ENCODE assay signal across 25 cellular contexts in the genomic region with DNA sequence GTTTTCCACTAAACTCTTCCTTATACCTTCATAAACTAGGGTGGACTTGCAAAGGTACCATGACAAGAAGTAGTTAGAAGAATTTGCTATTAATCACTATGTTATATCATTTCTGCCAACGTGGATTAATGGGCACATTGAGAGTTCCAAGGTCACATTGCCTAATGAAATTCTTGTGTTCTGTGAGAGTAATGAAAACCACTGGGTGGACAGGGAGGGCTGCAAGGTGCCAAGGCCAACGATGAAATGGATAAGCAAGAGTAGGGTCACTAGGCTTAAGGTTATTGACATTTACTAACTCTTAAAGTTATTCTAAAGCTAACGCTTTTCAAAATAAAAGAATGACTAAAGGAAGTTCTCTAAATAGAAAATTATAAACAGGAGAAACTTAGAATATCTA. TPM values are rescaled to one million over a fixed set of nuclear protein-coding genes. Genes with fewer than 3 reads are reported as not detected.
A peak's percentile ranks its signal among the peaks of the same experiment; 100 is the strongest.
DNase-seq lines count a peak whose midpoint lies in the region; ATAC-seq and TF ChIP-seq lines count a peak whose summit lies in the region.
"Had no signal": no experiment of that assay in that cellular context is flagged by ENCODE, and none has a peak within 500 bp of the region (broad histone marks: within the 10 kb centered on the region; RNA-seq: fewer than 3 reads in every experiment).

No MANE protein-coding gene starts in this region.

- no peak overlapping the region for H3K4me3 Mint-ChIP-seq in CD4-positive, alpha-beta T cell
- H3K4me3 Mint-ChIP-seq: B cell; CD4-positive, alpha-beta memory T cell; CD8-positive, alpha-beta memory T cell had no signal

- no peak overlapping the region for H3K27ac ChIP-seq in DOHH2 (ENCODE audit: low read depth, low read length)
- peak overlapping the region; percentile 75 to 81 for H3K27ac ChIP-seq in liver (ENCODE audit: low read depth in 1 of 2, low read length in 2 of 2)
- H3K27ac ChIP-seq in CD4-positive, alpha-beta T cell (ENCODE audit: low read depth, low read length) = no peak overlapping the region
- H3K27ac ChIP-seq: 22Rv1; A549; BLaER1 treated with 17β-estradiol and CSF1 and Interleukin-3, amounts not matched to agents 10 nM and 100 nM; C4-2B had no signal

- 30% methylated on average over 3 of the region's 3 CpGs for WGBS in liver

- H3K27me3 Mint-ChIP-seq in CD4-positive, alpha-beta T cell = peaks cover 23% of the 10 kb centered on the region
- H3K27me3 Mint-ChIP-seq: B cell had no signal

- no peaks in the 10 kb centered on the region for H3K36me3 Mint-ChIP-seq in CD4-positive, alpha-beta T cell (ENCODE audit: low read depth)
- H3K36me3 Mint-ChIP-seq: CD4-positive, alpha-beta memory T cell had no signal

- H3K4me3 ChIP-seq in DOHH2 (ENCODE audit: low read length) = no peak overlapping the region
- H3K4me3 ChIP-seq in liver (ENCODE audit: low read depth in 1 of 3, low read length in 3 of 3) = no peak overlapping the region
- H3K4me3 ChIP-seq: A549; BLaER1 treated with 17β-estradiol and CSF1 and Interleukin-3, amounts not matched to agents 10 nM and 100 nM; GM12878 had no signal

- H3K4me2 ChIP-seq in DOHH2 (ENCODE audit: low read length) = 0 out of 2 replicates have a peak overlapping the region, but pooled peaks have one; percentile 25
- H3K4me2 ChIP-seq: A549 had no signal

- TF ChIP-seq RAD21 in liver (IDR thresholded peaks at IDR 0.05) = peak; percentile 43 to 59

- H3F3A ChIP-seq in DOHH2 (ENCODE audit: control insufficient read depth, insufficient read depth) = no peaks in the 10 kb centered on the region

- POLR2A ChIA-PET in CD4-positive, alpha-beta T cell (lab: Charles Lee) = no interaction called here

- no peaks in the 10 kb centered on the region for H3K4me1 Mint-ChIP-seq in CD4-positive, alpha-beta T cell (ENCODE audit: low read depth)
- H3K4me1 Mint-ChIP-seq: CD4-positive, alpha-beta memory T cell; CD8-positive, alpha-beta memory T cell had no signal

- CTCF ChIA-PET in CD4-positive, alpha-beta T cell (lab: Charles Lee) = no interaction called here

- H4K20me1 ChIP-seq in DOHH2 (ENCODE audit: control insufficient read depth, insufficient read depth, low read depth, low read length) = no peaks in the 10 kb centered on the region
- H4K20me1 ChIP-seq: BLaER1 treated with 17β-estradiol and CSF1 and Interleukin-3, amounts not matched to agents 10 nM and 100 nM had no signal

- intact Hi-C loops in CD4-positive, alpha-beta T cell (cut with DNase I, micrococcal nuclease) = no loop called here

- ATAC-seq in left lobe of liver (peak; percentile 89), HG02798 (IDR thresholded peaks at IDR 0.05; ENCODE audit: poor library complexity, unreplicated experiment) (no peak), GM19455 (IDR thresholded peaks at IDR 0.05; ENCODE audit: unreplicated experiment) (no peak)
- no peak for ATAC-seq in CD4-positive, alpha-beta T cell (ENCODE audit: poor library complexity)
- ATAC-seq: A549 had no signal

- H3K9me2 ChIP-seq in DOHH2 (replicated peaks; ENCODE audit: control insufficient read depth, low read length) = no peaks in the 10 kb centered on the region

- no peak overlapping the region for H3K9ac ChIP-seq in liver (ENCODE audit: low read depth in 1 of 2, low read length in 2 of 2)
- H3K9ac ChIP-seq: BLaER1 treated with 17β-estradiol and CSF1 and Interleukin-3, amounts not matched to agents 10 nM and 100 nM had no signal

- H3K27me3 ChIP-seq in DOHH2 (ENCODE audit: control insufficient read depth, low read length) (no peaks in the 10 kb centered on the region), liver (ENCODE audit: control insufficient read depth in 4 of 4, insufficient read depth in 4 of 4, low read length in 3 of 4) (no peaks in the 10 kb centered on the region)
- H3K27me3 ChIP-seq in CD4-positive, alpha-beta T cell (ENCODE audit: control insufficient read depth, insufficient read depth, low read length) = peaks cover 13% of the 10 kb centered on the region
- H3K27me3 ChIP-seq: BLaER1 treated with 17β-estradiol and CSF1 and Interleukin-3, amounts not matched to agents 10 nM and 100 nM had no signal

- no peaks in the 10 kb centered on the region for H3K36me3 ChIP-seq in DOHH2 (ENCODE audit: control insufficient read depth, low read length)
- no peaks in the 10 kb centered on the region for H3K36me3 ChIP-seq in liver (ENCODE audit: control insufficient read depth in 4 of 4, insufficient read depth in 3 of 4, low read depth in 1 of 4, low read length in 3 of 4)
- H3K36me3 ChIP-seq: BLaER1 treated with 17β-estradiol and CSF1 and Interleukin-3, amounts not matched to agents 10 nM and 100 nM had no signal

- H3K9me3 Mint-ChIP-seq in CD4-positive, alpha-beta T cell = no peaks in the 10 kb centered on the region
- H3K9me3 Mint-ChIP-seq: CD4-positive, alpha-beta memory T cell; CD8-positive, alpha-beta memory T cell had no signal

- no peaks in the 10 kb centered on the region for H3K9me3 ChIP-seq in DOHH2 (ENCODE audit: control insufficient read depth, insufficient read depth, low read length)
- no peaks in the 10 kb centered on the region for H3K9me3 ChIP-seq in liver (ENCODE audit: control insufficient read depth in 4 of 4, low read length in 3 of 4)
- no peaks in the 10 kb centered on the region for H3K9me3 ChIP-seq in CD4-positive, alpha-beta T cell (ENCODE audit: control insufficient read depth, low read length)
- H3K9me3 ChIP-seq: A549; BLaER1 treated with 17β-estradiol and CSF1 and Interleukin-3, amounts not matched to agents 10 nM and 100 nM had no signal

- DNase-seq in left lobe of liver (ENCODE audit: low spot score) (peak; percentile 79), renal cortical epithelial cell (ENCODE audit: low read depth) (peak; percentile 23), SKM-1 (lab: John Stamatoyannopoulos, UW; ENCODE audit: unreplicated experiment) (no peak)
- no peak for DNase-seq in CD4-positive, alpha-beta T cell
- DNase-seq: AML-193; CD4-positive, alpha-beta memory T cell; CD8-positive, alpha-beta memory T cell; COR-L47; DMS 273 treated with DMSO at 0.1 percent for 48 hours; DMS153; DMS53; DMS79; DND-41; GF-D8 had no signal

- H3K79me2 ChIP-seq in DOHH2 (ENCODE audit: control insufficient read depth, low read length) = no peaks in the 10 kb centered on the region

- H3K27ac Mint-ChIP-seq in CD4-positive, alpha-beta T cell = no peak overlapping the region
- H3K27ac Mint-ChIP-seq: B cell; CD4-positive, alpha-beta memory T cell had no signal

- H3K4me1 ChIP-seq in DOHH2 (ENCODE audit: control insufficient read depth, low read length) (peaks cover 24% of the 10 kb centered on the region), liver (ENCODE audit: control insufficient read depth in 4 of 4, insufficient read depth in 4 of 4, low read length in 3 of 4) (peaks cover 1 to 33% (median 13%) of the 10 kb centered on the region in 4 donors)
- H3K4me1 ChIP-seq: A549 had no signal

- TF ChIP-seq CTCF in DOHH2 (IDR thresholded peaks at IDR 0.05; ENCODE audit: low read depth, low read length, poor library complexity, severe bottlenecking) (no peak), liver (IDR thresholded peaks at IDR 0.05; ENCODE audit: low read depth, low read length, missing input control) (no peak)
- TF ChIP-seq CTCF in CD4-positive, alpha-beta T cell (IDR thresholded peaks at IDR 0.05) = no peak

TF ChIP-seq in liver, 16 proteins besides CTCF, POLR2A, EP300 and RAD21 (continues in another document):
- TF ChIP-seq FOXA1 (IDR thresholded peaks at IDR 0.05) = peak; percentile 38
- peak; percentile 86 for TF ChIP-seq FOXA2 (IDR thresholded peaks at IDR 0.05)
- TF ChIP-seq, protein P1, sequence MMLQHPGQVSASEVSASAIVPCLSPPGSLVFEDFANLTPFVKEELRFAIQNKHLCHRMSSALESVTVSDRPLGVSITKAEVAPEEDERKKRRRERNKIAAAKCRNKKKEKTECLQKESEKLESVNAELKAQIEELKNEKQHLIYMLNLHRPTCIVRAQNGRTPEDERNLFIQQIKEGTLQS (IDR thresholded peaks at IDR 0.05) = peak; percentile 85
- TF ChIP-seq NR2F2 (IDR thresholded peaks at IDR 0.05) = peak; percentile 68
- TF ChIP-seq, protein P2, sequence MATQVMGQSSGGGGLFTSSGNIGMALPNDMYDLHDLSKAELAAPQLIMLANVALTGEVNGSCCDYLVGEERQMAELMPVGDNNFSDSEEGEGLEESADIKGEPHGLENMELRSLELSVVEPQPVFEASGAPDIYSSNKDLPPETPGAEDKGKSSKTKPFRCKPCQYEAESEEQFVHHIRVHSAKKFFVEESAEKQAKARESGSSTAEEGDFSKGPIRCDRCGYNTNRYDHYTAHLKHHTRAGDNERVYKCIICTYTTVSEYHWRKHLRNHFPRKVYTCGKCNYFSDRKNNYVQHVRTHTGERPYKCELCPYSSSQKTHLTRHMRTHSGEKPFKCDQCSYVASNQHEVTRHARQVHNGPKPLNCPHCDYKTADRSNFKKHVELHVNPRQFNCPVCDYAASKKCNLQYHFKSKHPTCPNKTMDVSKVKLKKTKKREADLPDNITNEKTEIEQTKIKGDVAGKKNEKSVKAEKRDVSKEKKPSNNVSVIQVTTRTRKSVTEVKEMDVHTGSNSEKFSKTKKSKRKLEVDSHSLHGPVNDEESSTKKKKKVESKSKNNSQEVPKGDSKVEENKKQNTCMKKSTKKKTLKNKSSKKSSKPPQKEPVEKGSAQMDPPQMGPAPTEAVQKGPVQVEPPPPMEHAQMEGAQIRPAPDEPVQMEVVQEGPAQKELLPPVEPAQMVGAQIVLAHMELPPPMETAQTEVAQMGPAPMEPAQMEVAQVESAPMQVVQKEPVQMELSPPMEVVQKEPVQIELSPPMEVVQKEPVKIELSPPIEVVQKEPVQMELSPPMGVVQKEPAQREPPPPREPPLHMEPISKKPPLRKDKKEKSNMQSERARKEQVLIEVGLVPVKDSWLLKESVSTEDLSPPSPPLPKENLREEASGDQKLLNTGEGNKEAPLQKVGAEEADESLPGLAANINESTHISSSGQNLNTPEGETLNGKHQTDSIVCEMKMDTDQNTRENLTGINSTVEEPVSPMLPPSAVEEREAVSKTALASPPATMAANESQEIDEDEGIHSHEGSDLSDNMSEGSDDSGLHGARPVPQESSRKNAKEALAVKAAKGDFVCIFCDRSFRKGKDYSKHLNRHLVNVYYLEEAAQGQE (IDR thresholded peaks at IDR 0.05) = peak; percentile 80
- TF ChIP-seq, protein P3, sequence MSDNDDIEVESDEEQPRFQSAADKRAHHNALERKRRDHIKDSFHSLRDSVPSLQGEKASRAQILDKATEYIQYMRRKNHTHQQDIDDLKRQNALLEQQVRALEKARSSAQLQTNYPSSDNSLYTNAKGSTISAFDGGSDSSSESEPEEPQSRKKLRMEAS (IDR thresholded peaks at IDR 0.05) = peak; percentile 82
- peak; percentile 97 to 99 for TF ChIP-seq HNF4A (conservative IDR thresholded peaks at IDR 0.05)
- TF ChIP-seq SP1 (IDR thresholded peaks at IDR 0.05) = peak; percentile 98
- TF ChIP-seq HNF4G (IDR thresholded peaks at IDR 0.05) = peak; percentile 83
- TF ChIP-seq YY1 (IDR thresholded peaks at IDR 0.05) = peak; percentile 81

RNA-seq across cellular contexts. Expression of a gene that starts 6.6 kb away (rescaled TPM):
- total RNA-seq in left lobe of liver (114 TPM), liver (100 to 1,000 TPM in 1 of 2 donors, 1 to 10 TPM in 1; 6.7 to 409 TPM), renal cortical epithelial cell (2.9 and 9.7 TPM in 2 replicates)
- 10 to 100 TPM; 61.5 to 93.8 TPM for polyA plus RNA-seq in liver
- total RNA-seq in CD4-positive, alpha-beta T cell = not detected
- total RNA-seq: A172; CD4-positive, alpha-beta memory T cell had no signal
- polyA plus RNA-seq: CD8-positive, alpha-beta memory T cell had no signal

Comparison
In these comparisons a context has a peak if more than half of its experiments do, and no peak if none do; other contexts are left out.
1. H3K27ac ChIP-seq: peak in liver (2 of 2); none in DOHH2 (single experiment) and CD4-positive, alpha-beta T cell (single experiment).
2. DNase-seq: peak in left lobe of liver (single experiment) and renal cortical epithelial cell (single experiment); none in SKM-1 (single experiment) and CD4-positive, alpha-beta T cell (0 of 10).